In the genomic region with DNA sequence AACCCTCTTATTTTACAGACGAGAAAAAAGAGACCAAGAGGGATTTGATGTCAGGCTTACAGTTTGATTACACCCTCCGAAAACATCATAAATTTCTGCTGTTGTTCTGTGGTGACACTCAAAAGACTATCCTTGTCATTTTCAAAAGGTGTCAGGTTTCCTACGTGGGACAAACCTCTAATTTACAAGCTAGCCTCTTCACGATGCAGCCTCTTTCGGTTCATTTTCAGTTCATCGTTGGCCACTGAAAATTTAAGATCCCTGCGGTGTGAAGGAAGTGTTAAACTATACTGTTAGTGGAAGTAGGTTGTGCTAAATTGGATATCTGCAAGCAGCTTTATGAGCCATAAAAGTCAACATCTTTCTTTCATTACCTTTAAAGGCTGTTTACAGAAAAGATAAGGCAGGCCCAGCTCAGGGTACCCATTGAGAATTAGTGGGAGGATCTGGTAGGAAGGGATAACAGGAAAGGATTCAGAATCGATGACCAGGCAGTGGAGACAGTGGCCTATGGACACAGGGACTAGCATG, we compare ENCODE assay signal across 1 cellular context.
TF ChIP-seq lines count a peak whose summit lies in the region.

No MANE protein-coding gene starts in this region.

TF ChIP-seq in K562, 482 proteins besides CTCF, POLR2A, EP300 and RAD21 (continued from another document and continues in another):
- TF ChIP-seq, protein P1, sequence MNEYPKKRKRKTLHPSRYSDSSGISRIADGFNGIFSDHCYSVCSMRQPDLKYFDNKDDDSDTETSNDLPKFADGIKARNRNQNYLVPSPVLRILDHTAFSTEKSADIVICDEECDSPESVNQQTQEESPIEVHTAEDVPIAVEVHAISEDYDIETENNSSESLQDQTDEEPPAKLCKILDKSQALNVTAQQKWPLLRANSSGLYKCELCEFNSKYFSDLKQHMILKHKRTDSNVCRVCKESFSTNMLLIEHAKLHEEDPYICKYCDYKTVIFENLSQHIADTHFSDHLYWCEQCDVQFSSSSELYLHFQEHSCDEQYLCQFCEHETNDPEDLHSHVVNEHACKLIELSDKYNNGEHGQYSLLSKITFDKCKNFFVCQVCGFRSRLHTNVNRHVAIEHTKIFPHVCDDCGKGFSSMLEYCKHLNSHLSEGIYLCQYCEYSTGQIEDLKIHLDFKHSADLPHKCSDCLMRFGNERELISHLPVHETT (CRISPR knock-in tag; conservative IDR thresholded peaks at IDR 0.05 in 1 of 2, IDR thresholded peaks at IDR 0.05 in 1 of 2) = no peak
- TF ChIP-seq, protein P2, sequence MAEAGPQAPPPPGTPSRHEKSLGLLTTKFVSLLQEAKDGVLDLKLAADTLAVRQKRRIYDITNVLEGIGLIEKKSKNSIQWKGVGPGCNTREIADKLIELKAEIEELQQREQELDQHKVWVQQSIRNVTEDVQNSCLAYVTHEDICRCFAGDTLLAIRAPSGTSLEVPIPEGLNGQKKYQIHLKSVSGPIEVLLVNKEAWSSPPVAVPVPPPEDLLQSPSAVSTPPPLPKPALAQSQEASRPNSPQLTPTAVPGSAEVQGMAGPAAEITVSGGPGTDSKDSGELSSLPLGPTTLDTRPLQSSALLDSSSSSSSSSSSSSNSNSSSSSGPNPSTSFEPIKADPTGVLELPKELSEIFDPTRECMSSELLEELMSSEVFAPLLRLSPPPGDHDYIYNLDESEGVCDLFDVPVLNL (CRISPR knock-in tag; IDR thresholded peaks at IDR 0.05; ENCODE audit: low read depth) = no peak
- TF ChIP-seq FOXA1 (IDR thresholded peaks at IDR 0.05; ENCODE audit: borderline replicate concordance) = 0 out of 2 replicates have a peak, but pooled peaks have one; percentile 8
- no peak for TF ChIP-seq SP2 (IDR thresholded peaks at IDR 0.05; ENCODE audit: extremely low read depth, low read depth, low read length, poor library complexity, severe bottlenecking)
- no peak for TF ChIP-seq ARID1B (IDR thresholded peaks at IDR 0.05)
- TF ChIP-seq NFIC (IDR thresholded peaks at IDR 0.05) = no peak
- TF ChIP-seq, protein P3, sequence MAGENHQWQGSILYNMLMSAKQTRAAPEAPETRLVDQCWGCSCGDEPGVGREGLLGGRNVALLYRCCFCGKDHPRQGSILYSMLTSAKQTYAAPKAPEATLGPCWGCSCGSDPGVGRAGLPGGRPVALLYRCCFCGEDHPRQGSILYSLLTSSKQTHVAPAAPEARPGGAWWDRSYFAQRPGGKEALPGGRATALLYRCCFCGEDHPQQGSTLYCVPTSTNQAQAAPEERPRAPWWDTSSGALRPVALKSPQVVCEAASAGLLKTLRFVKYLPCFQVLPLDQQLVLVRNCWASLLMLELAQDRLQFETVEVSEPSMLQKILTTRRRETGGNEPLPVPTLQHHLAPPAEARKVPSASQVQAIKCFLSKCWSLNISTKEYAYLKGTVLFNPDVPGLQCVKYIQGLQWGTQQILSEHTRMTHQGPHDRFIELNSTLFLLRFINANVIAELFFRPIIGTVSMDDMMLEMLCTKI (IDR thresholded peaks at IDR 0.05; ENCODE audit: partially characterized antibody) = no peak
- TF ChIP-seq, protein P4, sequence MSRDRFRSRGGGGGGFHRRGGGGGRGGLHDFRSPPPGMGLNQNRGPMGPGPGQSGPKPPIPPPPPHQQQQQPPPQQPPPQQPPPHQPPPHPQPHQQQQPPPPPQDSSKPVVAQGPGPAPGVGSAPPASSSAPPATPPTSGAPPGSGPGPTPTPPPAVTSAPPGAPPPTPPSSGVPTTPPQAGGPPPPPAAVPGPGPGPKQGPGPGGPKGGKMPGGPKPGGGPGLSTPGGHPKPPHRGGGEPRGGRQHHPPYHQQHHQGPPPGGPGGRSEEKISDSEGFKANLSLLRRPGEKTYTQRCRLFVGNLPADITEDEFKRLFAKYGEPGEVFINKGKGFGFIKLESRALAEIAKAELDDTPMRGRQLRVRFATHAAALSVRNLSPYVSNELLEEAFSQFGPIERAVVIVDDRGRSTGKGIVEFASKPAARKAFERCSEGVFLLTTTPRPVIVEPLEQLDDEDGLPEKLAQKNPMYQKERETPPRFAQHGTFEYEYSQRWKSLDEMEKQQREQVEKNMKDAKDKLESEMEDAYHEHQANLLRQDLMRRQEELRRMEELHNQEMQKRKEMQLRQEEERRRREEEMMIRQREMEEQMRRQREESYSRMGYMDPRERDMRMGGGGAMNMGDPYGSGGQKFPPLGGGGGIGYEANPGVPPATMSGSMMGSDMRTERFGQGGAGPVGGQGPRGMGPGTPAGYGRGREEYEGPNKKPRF (IDR thresholded peaks at IDR 0.05; ENCODE audit: low read depth, low read length) = no peak
- TF ChIP-seq KLF6 (CRISPR knock-in tag; IDR thresholded peaks at IDR 0.05; ENCODE audit: borderline replicate concordance) = 0 out of 2 replicates have a peak, but pooled peaks have one; percentile 4
- TF ChIP-seq NBN (IDR thresholded peaks at IDR 0.05; ENCODE audit: low read depth) = no peak
- TF ChIP-seq POLR2AphosphoS5 (IDR thresholded peaks at IDR 0.05; ENCODE audit: control insufficient read depth, insufficient read depth, low read depth, low read length) = no peak
- TF ChIP-seq NFXL1 (CRISPR knock-in tag; IDR thresholded peaks at IDR 0.05) = 0 out of 2 replicates have a peak, but pooled peaks have one; percentile 33
- no peak for TF ChIP-seq CHD2 (IDR thresholded peaks at IDR 0.05; ENCODE audit: low read depth, low read length)
- TF ChIP-seq ZNF282 (CRISPR knock-in tag; IDR thresholded peaks at IDR 0.05) = no peak
- no peak for TF ChIP-seq FOXJ3 (CRISPR knock-in tag; IDR thresholded peaks at IDR 0.05)
- TF ChIP-seq NUFIP1 (IDR thresholded peaks at IDR 0.05; ENCODE audit: partially characterized antibody) = no peak
- no peak for TF ChIP-seq HDGF (IDR thresholded peaks at IDR 0.05)
- no peak for TF ChIP-seq NR1H2 (CRISPR knock-in tag; IDR thresholded peaks at IDR 0.05)
- no peak for TF ChIP-seq SMARCC2 (IDR thresholded peaks at IDR 0.05; ENCODE audit: low read depth)
- TF ChIP-seq MEF2D (tag; conservative IDR thresholded peaks at IDR 0.05; ENCODE audit: low read depth) = peak; percentile 12; the same call in 1 of the 2 replicates
- TF ChIP-seq XRCC4 (IDR thresholded peaks at IDR 0.05; ENCODE audit: extremely low read depth, insufficient read depth, insufficient read length) = no peak
- TF ChIP-seq, protein P5, sequence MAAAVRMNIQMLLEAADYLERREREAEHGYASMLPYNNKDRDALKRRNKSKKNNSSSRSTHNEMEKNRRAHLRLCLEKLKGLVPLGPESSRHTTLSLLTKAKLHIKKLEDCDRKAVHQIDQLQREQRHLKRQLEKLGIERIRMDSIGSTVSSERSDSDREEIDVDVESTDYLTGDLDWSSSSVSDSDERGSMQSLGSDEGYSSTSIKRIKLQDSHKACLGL (CRISPR knock-in tag; IDR thresholded peaks at IDR 0.05; ENCODE audit: borderline replicate concordance, poor library complexity, severe bottlenecking) = no peak
- TF ChIP-seq CBX1 (IDR thresholded peaks at IDR 0.05; ENCODE audit: low read depth) = no peak
- TF ChIP-seq BRF1 (IDR thresholded peaks at IDR 0.05; ENCODE audit: borderline replicate concordance, extremely low read depth, insufficient read length) = no peak
- TF ChIP-seq TARDBP (IDR thresholded peaks at IDR 0.05) = no peak
- TF ChIP-seq SRF (CRISPR knock-in tag; IDR thresholded peaks at IDR 0.05) = no peak
- no peak for TF ChIP-seq RBM15 (IDR thresholded peaks at IDR 0.05; ENCODE audit: insufficient read depth, low read length)
- TF ChIP-seq ZNF584 (CRISPR knock-in tag; IDR thresholded peaks at IDR 0.05; ENCODE audit: low read depth) = peak; percentile 46; the same call in 1 of the 2 replicates
- TF ChIP-seq PHTF2 (CRISPR knock-in tag; IDR thresholded peaks at IDR 0.05) = no peak
- TF ChIP-seq CSDE1 (IDR thresholded peaks at IDR 0.05) = no peak
- no peak for TF ChIP-seq NR3C1 (CRISPR knock-in tag; IDR thresholded peaks at IDR 0.05)
- TF ChIP-seq KLF1 (tag; IDR thresholded peaks at IDR 0.05) = no peak
- TF ChIP-seq, protein P6, sequence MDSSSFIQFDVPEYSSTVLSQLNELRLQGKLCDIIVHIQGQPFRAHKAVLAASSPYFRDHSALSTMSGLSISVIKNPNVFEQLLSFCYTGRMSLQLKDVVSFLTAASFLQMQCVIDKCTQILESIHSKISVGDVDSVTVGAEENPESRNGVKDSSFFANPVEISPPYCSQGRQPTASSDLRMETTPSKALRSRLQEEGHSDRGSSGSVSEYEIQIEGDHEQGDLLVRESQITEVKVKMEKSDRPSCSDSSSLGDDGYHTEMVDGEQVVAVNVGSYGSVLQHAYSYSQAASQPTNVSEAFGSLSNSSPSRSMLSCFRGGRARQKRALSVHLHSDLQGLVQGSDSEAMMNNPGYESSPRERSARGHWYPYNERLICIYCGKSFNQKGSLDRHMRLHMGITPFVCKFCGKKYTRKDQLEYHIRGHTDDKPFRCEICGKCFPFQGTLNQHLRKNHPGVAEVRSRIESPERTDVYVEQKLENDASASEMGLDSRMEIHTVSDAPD (CRISPR knock-in tag; IDR thresholded peaks at IDR 0.05) = no peak
- no peak for TF ChIP-seq BRCA1 (IDR thresholded peaks at IDR 0.05)
- TF ChIP-seq BRCA1 (CRISPR knock-in tag; IDR thresholded peaks at IDR 0.05) = no peak
- no peak for TF ChIP-seq ATF1 (CRISPR knock-in tag; IDR thresholded peaks at IDR 0.05)
- TF ChIP-seq ATF1 (tag; IDR thresholded peaks at IDR 0.05) = peak; percentile 58; the same call in 1 of the 2 replicates
- TF ChIP-seq ZNF644 (tag; IDR thresholded peaks at IDR 0.05; ENCODE audit: low read depth) = no peak
- peak; percentile 44; the same call in 1 of the 2 replicates for TF ChIP-seq POLR2H (tag; IDR thresholded peaks at IDR 0.05; ENCODE audit: low read depth)
- TF ChIP-seq ZNF561 (CRISPR knock-in tag; conservative IDR thresholded peaks at IDR 0.05) = no peak
- TF ChIP-seq, protein P7, sequence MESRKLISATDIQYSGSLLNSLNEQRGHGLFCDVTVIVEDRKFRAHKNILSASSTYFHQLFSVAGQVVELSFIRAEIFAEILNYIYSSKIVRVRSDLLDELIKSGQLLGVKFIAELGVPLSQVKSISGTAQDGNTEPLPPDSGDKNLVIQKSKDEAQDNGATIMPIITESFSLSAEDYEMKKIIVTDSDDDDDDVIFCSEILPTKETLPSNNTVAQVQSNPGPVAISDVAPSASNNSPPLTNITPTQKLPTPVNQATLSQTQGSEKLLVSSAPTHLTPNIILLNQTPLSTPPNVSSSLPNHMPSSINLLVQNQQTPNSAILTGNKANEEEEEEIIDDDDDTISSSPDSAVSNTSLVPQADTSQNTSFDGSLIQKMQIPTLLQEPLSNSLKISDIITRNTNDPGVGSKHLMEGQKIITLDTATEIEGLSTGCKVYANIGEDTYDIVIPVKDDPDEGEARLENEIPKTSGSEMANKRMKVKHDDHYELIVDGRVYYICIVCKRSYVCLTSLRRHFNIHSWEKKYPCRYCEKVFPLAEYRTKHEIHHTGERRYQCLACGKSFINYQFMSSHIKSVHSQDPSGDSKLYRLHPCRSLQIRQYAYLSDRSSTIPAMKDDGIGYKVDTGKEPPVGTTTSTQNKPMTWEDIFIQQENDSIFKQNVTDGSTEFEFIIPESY (CRISPR knock-in tag; IDR thresholded peaks at IDR 0.05) = 0 out of 2 replicates have a peak, but pooled peaks have one; percentile 36
- TF ChIP-seq MTF1 (CRISPR knock-in tag; IDR thresholded peaks at IDR 0.05; ENCODE audit: borderline replicate concordance) = no peak
- TF ChIP-seq XRCC5 (IDR thresholded peaks at IDR 0.05; ENCODE audit: low read depth, low read length) = no peak
- TF ChIP-seq PML (IDR thresholded peaks at IDR 0.05; ENCODE audit: low read length) = no peak
- TF ChIP-seq, protein P8, sequence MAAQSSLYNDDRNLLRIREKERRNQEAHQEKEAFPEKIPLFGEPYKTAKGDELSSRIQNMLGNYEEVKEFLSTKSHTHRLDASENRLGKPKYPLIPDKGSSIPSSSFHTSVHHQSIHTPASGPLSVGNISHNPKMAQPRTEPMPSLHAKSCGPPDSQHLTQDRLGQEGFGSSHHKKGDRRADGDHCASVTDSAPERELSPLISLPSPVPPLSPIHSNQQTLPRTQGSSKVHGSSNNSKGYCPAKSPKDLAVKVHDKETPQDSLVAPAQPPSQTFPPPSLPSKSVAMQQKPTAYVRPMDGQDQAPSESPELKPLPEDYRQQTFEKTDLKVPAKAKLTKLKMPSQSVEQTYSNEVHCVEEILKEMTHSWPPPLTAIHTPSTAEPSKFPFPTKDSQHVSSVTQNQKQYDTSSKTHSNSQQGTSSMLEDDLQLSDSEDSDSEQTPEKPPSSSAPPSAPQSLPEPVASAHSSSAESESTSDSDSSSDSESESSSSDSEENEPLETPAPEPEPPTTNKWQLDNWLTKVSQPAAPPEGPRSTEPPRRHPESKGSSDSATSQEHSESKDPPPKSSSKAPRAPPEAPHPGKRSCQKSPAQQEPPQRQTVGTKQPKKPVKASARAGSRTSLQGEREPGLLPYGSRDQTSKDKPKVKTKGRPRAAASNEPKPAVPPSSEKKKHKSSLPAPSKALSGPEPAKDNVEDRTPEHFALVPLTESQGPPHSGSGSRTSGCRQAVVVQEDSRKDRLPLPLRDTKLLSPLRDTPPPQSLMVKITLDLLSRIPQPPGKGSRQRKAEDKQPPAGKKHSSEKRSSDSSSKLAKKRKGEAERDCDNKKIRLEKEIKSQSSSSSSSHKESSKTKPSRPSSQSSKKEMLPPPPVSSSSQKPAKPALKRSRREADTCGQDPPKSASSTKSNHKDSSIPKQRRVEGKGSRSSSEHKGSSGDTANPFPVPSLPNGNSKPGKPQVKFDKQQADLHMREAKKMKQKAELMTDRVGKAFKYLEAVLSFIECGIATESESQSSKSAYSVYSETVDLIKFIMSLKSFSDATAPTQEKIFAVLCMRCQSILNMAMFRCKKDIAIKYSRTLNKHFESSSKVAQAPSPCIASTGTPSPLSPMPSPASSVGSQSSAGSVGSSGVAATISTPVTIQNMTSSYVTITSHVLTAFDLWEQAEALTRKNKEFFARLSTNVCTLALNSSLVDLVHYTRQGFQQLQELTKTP (IDR thresholded peaks at IDR 0.05; ENCODE audit: low read depth in 1 of 2, partially characterized antibody in 2 of 2) = no peak
- no peak for TF ChIP-seq ZNF79 (CRISPR knock-in tag; IDR thresholded peaks at IDR 0.05; ENCODE audit: low read depth)
- TF ChIP-seq PURB (CRISPR knock-in tag; IDR thresholded peaks at IDR 0.05; ENCODE audit: low read depth) = no peak
- no peak for TF ChIP-seq PHF8 (IDR thresholded peaks at IDR 0.05; ENCODE audit: borderline replicate concordance, low read length)
- TF ChIP-seq MTA2 (IDR thresholded peaks at IDR 0.05; ENCODE audit: low read depth) = no peak
- TF ChIP-seq FOXA3 (CRISPR knock-in tag; conservative IDR thresholded peaks at IDR 0.05 in 1 of 2, IDR thresholded peaks at IDR 0.05 in 1 of 2) = peak in 1 of 2 experiments; percentile 55; a peak in 2 of 4 replicates
- TF ChIP-seq, protein P9, sequence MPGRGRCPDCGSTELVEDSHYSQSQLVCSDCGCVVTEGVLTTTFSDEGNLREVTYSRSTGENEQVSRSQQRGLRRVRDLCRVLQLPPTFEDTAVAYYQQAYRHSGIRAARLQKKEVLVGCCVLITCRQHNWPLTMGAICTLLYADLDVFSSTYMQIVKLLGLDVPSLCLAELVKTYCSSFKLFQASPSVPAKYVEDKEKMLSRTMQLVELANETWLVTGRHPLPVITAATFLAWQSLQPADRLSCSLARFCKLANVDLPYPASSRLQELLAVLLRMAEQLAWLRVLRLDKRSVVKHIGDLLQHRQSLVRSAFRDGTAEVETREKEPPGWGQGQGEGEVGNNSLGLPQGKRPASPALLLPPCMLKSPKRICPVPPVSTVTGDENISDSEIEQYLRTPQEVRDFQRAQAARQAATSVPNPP (IDR thresholded peaks at IDR 0.05; ENCODE audit: borderline replicate concordance, insufficient read depth, insufficient read length) = no peak
- TF ChIP-seq PRMT5 (CRISPR knock-in tag; IDR thresholded peaks at IDR 0.05) = no peak
- no peak for TF ChIP-seq ZNF224 (CRISPR knock-in tag; IDR thresholded peaks at IDR 0.05)
- TF ChIP-seq RBBP5 (IDR thresholded peaks at IDR 0.05; ENCODE audit: borderline replicate concordance, insufficient read depth, low read length, poor library complexity, severe bottlenecking) = no peak
- TF ChIP-seq ESRRA (IDR thresholded peaks at IDR 0.05; ENCODE audit: borderline replicate concordance, low read depth) = no peak
- TF ChIP-seq NFATC3 (IDR thresholded peaks at IDR 0.05) = no peak
- TF ChIP-seq SMAD3 (CRISPR knock-in tag; conservative IDR thresholded peaks at IDR 0.05) = no peak
- no peak for TF ChIP-seq SMARCA5 (IDR thresholded peaks at IDR 0.05)
